8 cellular contexts compared by ENCODE assay signal in genomic region chr15:56245871-56246814, GRCh38. TPM values are rescaled to one million over a fixed set of nuclear protein-coding genes. Genes with fewer than 3 reads are reported as not detected.
DNase-seq lines count a peak whose midpoint lies in the region; ATAC-seq and TF ChIP-seq lines count a peak whose summit lies in the region.

No MANE protein-coding gene starts in this region.

- H3K9me3 ChIP-seq in DOHH2 (ENCODE audit: control insufficient read depth, insufficient read depth, low read length) (no peaks in the 10 kb centered on the region), PC-3 (ENCODE audit: low read length) (no peaks in the 10 kb centered on the region)

- in situ Hi-C loops in KBM-7 (cut with MboI; ENCODE audit: low pct_unique_long_range_greater_than_20kb, low sequenced_read_pairs): no loop called here

- H3K9me2 ChIP-seq in DOHH2 (replicated peaks; ENCODE audit: control insufficient read depth, low read length): no peaks in the 10 kb centered on the region
- H3K9me2 ChIP-seq in PC-3 (replicated peaks; ENCODE audit: low read length): no peaks in the 10 kb centered on the region

- H3K27ac ChIP-seq in DOHH2 (ENCODE audit: low read depth, low read length): peak overlapping the region; percentile 92
- peak overlapping the region; percentile 34; the same call in 1 of the 2 replicates for H3K27ac ChIP-seq in PC-3 (ENCODE audit: low read length)

- H3K27me3 ChIP-seq in DOHH2 (ENCODE audit: control insufficient read depth, low read length) (no peaks in the 10 kb centered on the region), PC-3 (ENCODE audit: low read length) (no peaks in the 10 kb centered on the region)

- H3K79me2 ChIP-seq in DOHH2 (ENCODE audit: control insufficient read depth, low read length) (peaks cover 40% of the 10 kb centered on the region), PC-3 (ENCODE audit: low read length) (peaks cover 22% of the 10 kb centered on the region)

- CTCF ChIA-PET in PC-3 (lab: Charles Lee): no interaction called here

- H3K27ac Mint-ChIP-seq in natural killer cell: peak overlapping the region; percentile 89 to 90
- H3K27ac Mint-ChIP-seq in stimulated activated naive B cell treated with anti-CD40 and anti-IgM and Interleukin-4, amounts not matched to agents 10 μg/mL and 1 μg/mL and 100 μg/mL, for 72 hours: peak overlapping the region; percentile 96

- H3K4me2 ChIP-seq in DOHH2 (ENCODE audit: low read length) (peak overlapping the region; percentile 98), PC-3 (ENCODE audit: low read length) (peak overlapping the region; percentile 95)

- peak; percentile 62 for ATAC-seq in GM21723 (IDR thresholded peaks at IDR 0.05; ENCODE audit: unreplicated experiment)
- ATAC-seq in PC-3: peak; percentile 67
- ATAC-seq in natural killer cell: peak; percentile 78 to 89 (median 80)
- peak; percentile 74 to 79 for ATAC-seq in stimulated activated naive B cell treated with anti-CD40 and anti-IgM and Interleukin-4, amounts not matched to agents 10 μg/mL and 1 μg/mL and 100 μg/mL, for 72 hours (replicated peaks)

- H3F3A ChIP-seq in DOHH2 (ENCODE audit: control insufficient read depth, insufficient read depth) (peaks cover 12% of the 10 kb centered on the region), PC-3 (ENCODE audit: low read length, unreplicated experiment) (no peaks in the 10 kb centered on the region)

- peak; percentile 100 for TF ChIP-seq CTCF in DOHH2 (IDR thresholded peaks at IDR 0.05; ENCODE audit: low read depth, low read length, poor library complexity, severe bottlenecking)
- peak; percentile 100 for TF ChIP-seq CTCF in PC-3 (conservative IDR thresholded peaks at IDR 0.05; ENCODE audit: low read depth, low read length)
- peak; percentile 100 for TF ChIP-seq CTCF in natural killer cell (IDR thresholded peaks at IDR 0.05)

- peak overlapping the region; percentile 92 for H3K4me3 Mint-ChIP-seq in natural killer cell
- peak overlapping the region; percentile 90 to 94 for H3K4me3 Mint-ChIP-seq in stimulated activated naive B cell treated with anti-CD40 and anti-IgM and Interleukin-4, amounts not matched to agents 10 μg/mL and 1 μg/mL and 100 μg/mL, for 72 hours

- H3K9me3 Mint-ChIP-seq in natural killer cell: no peaks in the 10 kb centered on the region
- no peaks in the 10 kb centered on the region for H3K9me3 Mint-ChIP-seq in stimulated activated naive B cell treated with anti-CD40 and anti-IgM and Interleukin-4, amounts not matched to agents 10 μg/mL and 1 μg/mL and 100 μg/mL, for 72 hours

- DNase-seq in KBM-7: peak; percentile 95
- DNase-seq in PC-3: peak; percentile 91
- DNase-seq in activated T-cell treated with anti-CD3 and anti-CD28 coated beads, Interleukin-2, amount 50 U/mL, for 1 hour: peak; percentile 88
- DNase-seq in fibroblast of gingiva (ENCODE audit: low read depth): peak; percentile 83
- peak; percentile 81 for DNase-seq in natural killer cell
- DNase-seq in stimulated activated naive B cell treated with anti-CD40 and anti-IgM and Interleukin-4, amounts not matched to agents 10 μg/mL and 1 μg/mL and 100 μg/mL, for 72 hours: peak; percentile 81

- H3K9ac ChIP-seq in PC-3 (ENCODE audit: low read length): peak overlapping the region; percentile 72

- POLR2A ChIA-PET in PC-3 (lab: Charles Lee; ENCODE audit: unreplicated experiment): no interaction called here

- H3K4me3 ChIP-seq in DOHH2 (ENCODE audit: low read length) (peak overlapping the region; percentile 88), PC-3 (ENCODE audit: low read length) (peak overlapping the region; percentile 76)

- BruUV-seq in PC-3 (replicated peaks; lab: Mats Ljungman, UMichigan): no TSS peak

- intact Hi-C loops in PC-3 (cut with micrococcal nuclease): loop anchor here (1.0 to 5.0 kb wide), 3 partner anchors 121 to 329 kb away; partner anchors contain the start of gene TEX9
- intact Hi-C loops in natural killer cell (cut with micrococcal nuclease): loop anchor here (5.0 to 10.0 kb wide), 2 partner anchors 181 to 251 kb away; partner anchors contain the start of gene NEDD4

- H3K27me3 Mint-ChIP-seq in natural killer cell (ENCODE audit: low read depth in 2 of 2): peaks cover 0 to 5% of the 10 kb centered on the region in 2 donors
- peaks cover 0 to 4% of the 10 kb centered on the region in 2 donors for H3K27me3 Mint-ChIP-seq in stimulated activated naive B cell treated with anti-CD40 and anti-IgM and Interleukin-4, amounts not matched to agents 10 μg/mL and 1 μg/mL and 100 μg/mL, for 72 hours

- H3K36me3 Mint-ChIP-seq in natural killer cell: no peaks in the 10 kb centered on the region
- peaks cover 0 to 1% of the 10 kb centered on the region in 2 donors for H3K36me3 Mint-ChIP-seq in stimulated activated naive B cell treated with anti-CD40 and anti-IgM and Interleukin-4, amounts not matched to agents 10 μg/mL and 1 μg/mL and 100 μg/mL, for 72 hours

- H3K4me1 ChIP-seq in DOHH2 (ENCODE audit: control insufficient read depth, low read length): peaks cover 34% of the 10 kb centered on the region
- H3K4me1 ChIP-seq in PC-3 (ENCODE audit: insufficient read depth, low read length): peaks cover 9% of the 10 kb centered on the region; the same call in 1 of the 2 replicates

- H2AFZ ChIP-seq in PC-3 (ENCODE audit: low read length): peak overlapping the region; percentile 98

- H3K4me1 Mint-ChIP-seq in natural killer cell: peaks cover 35 to 38% of the 10 kb centered on the region in 2 donors
- peaks cover 15 to 24% of the 10 kb centered on the region in 2 donors for H3K4me1 Mint-ChIP-seq in stimulated activated naive B cell treated with anti-CD40 and anti-IgM and Interleukin-4, amounts not matched to agents 10 μg/mL and 1 μg/mL and 100 μg/mL, for 72 hours

- H4K20me1 ChIP-seq in DOHH2 (ENCODE audit: control insufficient read depth, insufficient read depth, low read depth, low read length) (no peaks in the 10 kb centered on the region), PC-3 (ENCODE audit: low read length) (no peaks in the 10 kb centered on the region)

- H3K36me3 ChIP-seq in DOHH2 (ENCODE audit: control insufficient read depth, low read length): peaks cover 9% of the 10 kb centered on the region; the same call in 1 of the 2 replicates
- H3K36me3 ChIP-seq in PC-3 (ENCODE audit: low read depth, low read length): peaks cover 2% of the 10 kb centered on the region; the same call in 1 of the 2 replicates

RNA-seq across cellular contexts. Expression of gene RFX7, which starts 2.5 kb away (rescaled TPM):
- 2.8 and 4.7 TPM in 2 replicates for total RNA-seq in PC-3 (2014; rRNA removed)
- 10 to 100 TPM; 25.0 to 37.4 (median 33.8) TPM for total RNA-seq in natural killer cell

Comparison
In these comparisons a context has a peak if more than half of its experiments do, and no peak if none do; other contexts are left out.
1. Peak in every context shown above with its lines: DNase-seq, ATAC-seq, H3K4me3 ChIP-seq and H3K27ac ChIP-seq.